ENCODE assay signal across 1 cellular context in genomic region chr3:146313411-146314111, GRCh38.
TF ChIP-seq lines count a peak whose summit lies in the region.

No MANE protein-coding gene starts in this region.

TF ChIP-seq in SK-N-SH, 30 proteins besides CTCF, POLR2A, EP300 and RAD21 (continued from another document):
- TF ChIP-seq USF2 (IDR thresholded peaks at IDR 0.05; ENCODE audit: borderline replicate concordance, low read depth, low read length) (no peak), IRF3 (IDR thresholded peaks at IDR 0.05; ENCODE audit: low read depth, low read length) (no peak)
